11 cellular contexts compared by ENCODE assay signal in genomic region chr2:1454346-1454745, GRCh38. TPM values are rescaled to one million over a fixed set of nuclear protein-coding genes. Genes with fewer than 3 reads are reported as not detected.
"Had no signal": no experiment of that assay in that cellular context is flagged by ENCODE, and none has a peak within 500 bp of the region (broad histone marks: within the 10 kb centered on the region; RNA-seq: fewer than 3 reads in every experiment).

No MANE protein-coding gene starts in this region.

- DNase-seq: GM23248, GOT3, H7, H9, HCEC 1CT, HFFc6 had no signal

- H3K36me3 ChIP-seq: HAP-1 had no signal

- H3K27ac Mint-ChIP-seq: GM23338, H9, HFFc6 had no signal

- H3K9me3 ChIP-seq: HAP-1 had no signal

- H3K4me1 Mint-ChIP-seq: GM23338, H9 had no signal

- H3K27ac ChIP-seq: GM23248 had no signal

- H3K4me3 ChIP-seq: GM23248, GM23338, HAP-1 had no signal

- H3K4me1 ChIP-seq: HAP-1 had no signal

- ATAC-seq: GM23338, HCT116 had no signal

- H3K4me3 Mint-ChIP-seq: GM23338, H9, HFFc6 had no signal

RNA-seq across cellular contexts. Expression of gene TPO, which starts 41.1 kb away (rescaled TPM):
- total RNA-seq: GM23248, GM23338, H1, H4, H7, H9, HFFc6 had no signal
